ENCODE assay signal across 8 cellular contexts in genomic region chr4:42397256-42397634, GRCh38. TPM values are rescaled to one million over a fixed set of nuclear protein-coding genes. Genes with fewer than 3 reads are reported as not detected.
A peak's percentile ranks its signal among the peaks of the same experiment; 100 is the strongest.
DNase-seq lines count a peak whose midpoint lies in the region; ATAC-seq lines count a peak whose summit lies in the region.

SHISA3 (plus strand) TSS chr4:42397488; CDS start chr4:42398057, 569 bp downstream.

- peaks cover 29% of the 10 kb centered on the region for H3K4me1 Mint-ChIP-seq in activated T-cell treated with anti-CD3 and anti-CD28 coated beads, Interleukin-2, amount 50 U/mL, for 24 hours (ENCODE audit: low read depth)

- H3K4me1 ChIP-seq in neuron (ENCODE audit: insufficient read depth, low read length) = peaks cover 25% of the 10 kb centered on the region

- peak; percentile 46 for DNase-seq in activated T-cell treated with anti-CD3 and anti-CD28 coated beads, Interleukin-2, amount 50 U/mL, for 24 hours
- no peak for DNase-seq in activated T-cell treated with anti-CD3 and anti-CD28 coated beads, Interleukin-2, amount 50 U/mL, for 1 hour
- peak; percentile 33 for DNase-seq in SKM-1 (lab: John Stamatoyannopoulos, UW; ENCODE audit: unreplicated experiment)
- DNase-seq in NK-92 (lab: John Stamatoyannopoulos, UW; ENCODE audit: unreplicated experiment) = no peak

- H3K36me3 Mint-ChIP-seq in activated T-cell treated with anti-CD3 and anti-CD28 coated beads, Interleukin-2, amount 50 U/mL, for 24 hours (ENCODE audit: low read depth) = no peaks in the 10 kb centered on the region

- H3K9me3 ChIP-seq in neuron (ENCODE audit: low read length) = no peaks in the 10 kb centered on the region

- no peaks in the 10 kb centered on the region for H3K36me3 ChIP-seq in neuron (ENCODE audit: insufficient read depth, low read length)

- no peaks in the 10 kb centered on the region for H3K9me3 Mint-ChIP-seq in activated T-cell treated with anti-CD3 and anti-CD28 coated beads, Interleukin-2, amount 50 U/mL, for 24 hours

- ATAC-seq in HG02981 (IDR thresholded peaks at IDR 0.05; ENCODE audit: unreplicated experiment) = peak; percentile 45
- peak; percentile 32 for ATAC-seq in esophagus mucosa
- no peak for ATAC-seq in GM18870 (IDR thresholded peaks at IDR 0.05; ENCODE audit: unreplicated experiment)

- peak within 1 kb of the TSS; percentile 65 for H2AFZ ChIP-seq in neuron (ENCODE audit: low read depth, low read length)

- peak within 1 kb of the TSS; percentile 73 for H3K4me3 Mint-ChIP-seq in activated T-cell treated with anti-CD3 and anti-CD28 coated beads, Interleukin-2, amount 50 U/mL, for 24 hours

- peaks cover 69% of the 10 kb centered on the region for H3K27me3 Mint-ChIP-seq in activated T-cell treated with anti-CD3 and anti-CD28 coated beads, Interleukin-2, amount 50 U/mL, for 24 hours

- peak within 1 kb of the TSS; percentile 33 for H3K27ac Mint-ChIP-seq in activated T-cell treated with anti-CD3 and anti-CD28 coated beads, Interleukin-2, amount 50 U/mL, for 24 hours

- peaks cover 74% of the 10 kb centered on the region for H3K27me3 ChIP-seq in neuron (ENCODE audit: insufficient read depth, low read length)

- H3K4me3 ChIP-seq in neuron (ENCODE audit: low read length) = peak within 1 kb of the TSS; percentile 29

RNA-seq across cellular contexts. Expression of gene SHISA3, which starts in this region (rescaled TPM):
- total RNA-seq in esophagus mucosa = not detected

Comparison
In these comparisons a context has a peak if more than half of its experiments do, and no peak if none do; other contexts are left out.
1. DNase-seq: peak in activated T-cell treated with anti-CD3 and anti-CD28 coated beads, Interleukin-2, amount 50 U/mL, for 24 hours (single experiment) and SKM-1 (single experiment); none in activated T-cell treated with anti-CD3 and anti-CD28 coated beads, Interleukin-2, amount 50 U/mL, for 1 hour (single experiment) and NK-92 (single experiment).
2. Peak in ATAC-seq in esophagus mucosa; RNA of the gene not detected or under 1 TPM.